Comparison of ENCODE assay signal across 8 cellular contexts in genomic region chr1:56709269-56709880, GRCh38.
DNase-seq lines count a peak whose midpoint lies in the region; ATAC-seq and TF ChIP-seq lines count a peak whose summit lies in the region.

No MANE protein-coding gene starts in this region.

- no peak overlapping the region for H3K4me3 Mint-ChIP-seq in activated CD8-positive, alpha-beta T cell treated with anti-CD3 and anti-CD28 coated beads for 36 hours
- H3K4me3 Mint-ChIP-seq in activated CD8-positive, alpha-beta T cell treated with anti-CD3 and anti-CD28 coated beads, Interleukin-2, amount 10 ng/mL, durations not matched to agents 7 days and 5 days, result no peak overlapping the region
- no peak overlapping the region for H3K4me3 Mint-ChIP-seq in MCF 10A (ENCODE audit: unreplicated experiment)

- H3K27me3 ChIP-seq in kidney epithelial cell (ENCODE audit: control insufficient read depth, insufficient read depth, low read length), result no peaks in the 10 kb centered on the region
- no peaks in the 10 kb centered on the region for H3K27me3 ChIP-seq in upper lobe of right lung

- TF ChIP-seq CTCF in activated CD8-positive, alpha-beta T cell treated with anti-CD3 and anti-CD28 coated beads for 36 hours (IDR thresholded peaks at IDR 0.05), result peak; percentile 66
- TF ChIP-seq CTCF in MCF 10A (IDR thresholded peaks at IDR 0.05; ENCODE audit: unreplicated experiment) (peak; percentile 66), kidney epithelial cell (IDR thresholded peaks at IDR 0.05; ENCODE audit: insufficient read depth, low read length, poor library complexity, severe bottlenecking) (peak; percentile 46), upper lobe of right lung (IDR thresholded peaks at IDR 0.05) (peak; percentile 64)

- intact Hi-C loops in activated CD8-positive, alpha-beta T cell treated with anti-CD3 and anti-CD28 coated beads for 36 hours (cut with micrococcal nuclease), result no loop called here
- intact Hi-C loops in MCF 10A (cut with micrococcal nuclease) (loop anchor here (2.0 to 5.0 kb wide), 2 partner anchors 125 to 1567 kb away; no protein-coding TSS in a partner anchor), upper lobe of right lung (cut with DNase I) (no loop called here)

- BruUV-seq in MCF 10A (replicated peaks; lab: Mats Ljungman, UMichigan), result no TSS peak

- H3K4me3 ChIP-seq in kidney epithelial cell (ENCODE audit: low read depth, low read length), result no peak overlapping the region
- no peak overlapping the region for H3K4me3 ChIP-seq in upper lobe of right lung

- H3K36me3 ChIP-seq in kidney epithelial cell (ENCODE audit: control insufficient read depth, insufficient read depth, low read length) (no peaks in the 10 kb centered on the region), upper lobe of right lung (peaks cover 5% of the 10 kb centered on the region)

- H3K27ac ChIP-seq in upper lobe of right lung, result no peak overlapping the region

- no peaks in the 10 kb centered on the region for H3K4me1 ChIP-seq in upper lobe of right lung

- CTCF ChIA-PET in activated CD8-positive, alpha-beta T cell treated with anti-CD3 and anti-CD28 coated beads for 36 hours (lab: Charles Lee), result interaction anchor here (0.7 to 1.2 kb wide), 7 partner anchors 13 to 1425 kb away, joined by 3 to 6 read pairs (median 3); no protein-coding TSS in a partner anchor
- CTCF ChIA-PET in activated CD8-positive, alpha-beta T cell treated with anti-CD3 and anti-CD28 coated beads, Interleukin-2, amount 10 ng/mL, durations not matched to agents 7 days and 5 days (lab: Charles Lee), result interaction anchor here (0.8 to 1.6 kb wide), 4 partner anchors 23 to 1429 kb away, joined by 3 to 5 read pairs (median 4); no protein-coding TSS in a partner anchor
- CTCF ChIA-PET in MCF 10A (lab: Yijun Ruan, JAX), result interaction anchor here (0.5 to 3.8 kb wide), 31 partner anchors 9 to 1649 kb away, joined by 3 to 24 read pairs (median 4); partner anchors contain the start of gene PLPP3

- H3K9me3 ChIP-seq in upper lobe of right lung, result no peaks in the 10 kb centered on the region

- no peaks in the 10 kb centered on the region for H3K36me3 Mint-ChIP-seq in activated CD8-positive, alpha-beta T cell treated with anti-CD3 and anti-CD28 coated beads for 36 hours (ENCODE audit: low read depth)
- no peaks in the 10 kb centered on the region for H3K36me3 Mint-ChIP-seq in activated CD8-positive, alpha-beta T cell treated with anti-CD3 and anti-CD28 coated beads, Interleukin-2, amount 10 ng/mL, durations not matched to agents 7 days and 5 days (ENCODE audit: low read depth)
- no peaks in the 10 kb centered on the region for H3K36me3 Mint-ChIP-seq in MCF 10A (ENCODE audit: insufficient read depth, unreplicated experiment)

- H3K27ac Mint-ChIP-seq in activated CD8-positive, alpha-beta T cell treated with anti-CD3 and anti-CD28 coated beads for 36 hours, result no peak overlapping the region
- H3K27ac Mint-ChIP-seq in activated CD8-positive, alpha-beta T cell treated with anti-CD3 and anti-CD28 coated beads, Interleukin-2, amount 10 ng/mL, durations not matched to agents 7 days and 5 days, result no peak overlapping the region
- H3K27ac Mint-ChIP-seq in MCF 10A (ENCODE audit: low read depth, unreplicated experiment), result no peak overlapping the region

- peak; percentile 8 for DNase-seq in activated CD8-positive, alpha-beta T cell treated with anti-CD3 and anti-CD28 coated beads for 36 hours
- no peak for DNase-seq in activated CD8-positive, alpha-beta T cell treated with anti-CD3 and anti-CD28 coated beads, Interleukin-2, amount 10 ng/mL, durations not matched to agents 7 days and 5 days
- peak; percentile 67 for DNase-seq in NCI-H526 treated with DMSO at 0.1 percent for 48 hours (lab: John Stamatoyannopoulos, UW)
- peak; percentile 69 for DNase-seq in MCF 10A (ENCODE audit: unreplicated experiment)
- no peak for DNase-seq in kidney epithelial cell (ENCODE audit: low read depth)
- DNase-seq in upper lobe of right lung, result no peak
- no peak for DNase-seq in activated naive CD4-positive, alpha-beta T cell (lab: John Stamatoyannopoulos, UW)

- ATAC-seq in activated CD8-positive, alpha-beta T cell treated with anti-CD3 and anti-CD28 coated beads for 36 hours, result no peak
- ATAC-seq in activated CD8-positive, alpha-beta T cell treated with anti-CD3 and anti-CD28 coated beads, Interleukin-2, amount 10 ng/mL, durations not matched to agents 7 days and 5 days, result no peak
- ATAC-seq in HG02973 (IDR thresholded peaks at IDR 0.05; ENCODE audit: unreplicated experiment) (peak; percentile 62), upper lobe of right lung (peak; percentile 56)

- POLR2A ChIA-PET in activated CD8-positive, alpha-beta T cell treated with anti-CD3 and anti-CD28 coated beads for 36 hours (lab: Charles Lee), result no interaction called here
- POLR2A ChIA-PET in activated CD8-positive, alpha-beta T cell treated with anti-CD3 and anti-CD28 coated beads, Interleukin-2, amount 10 ng/mL, durations not matched to agents 7 days and 5 days (lab: Charles Lee), result no interaction called here
- POLR2A ChIA-PET in MCF 10A (lab: Yijun Ruan, JAX), result interaction anchor here (0.6 to 1.2 kb wide), 4 partner anchors 21 to 488 kb away, joined by 3 to 5 read pairs (median 4); partner anchors contain the start of gene PLPP3

- no peaks in the 10 kb centered on the region for H3K9me3 Mint-ChIP-seq in activated CD8-positive, alpha-beta T cell treated with anti-CD3 and anti-CD28 coated beads for 36 hours
- no peaks in the 10 kb centered on the region for H3K9me3 Mint-ChIP-seq in activated CD8-positive, alpha-beta T cell treated with anti-CD3 and anti-CD28 coated beads, Interleukin-2, amount 10 ng/mL, durations not matched to agents 7 days and 5 days (ENCODE audit: insufficient read depth)
- no peaks in the 10 kb centered on the region for H3K9me3 Mint-ChIP-seq in MCF 10A (ENCODE audit: unreplicated experiment)

- H3K27me3 Mint-ChIP-seq in activated CD8-positive, alpha-beta T cell treated with anti-CD3 and anti-CD28 coated beads for 36 hours, result peaks cover 15% of the 10 kb centered on the region
- peaks cover 7% of the 10 kb centered on the region for H3K27me3 Mint-ChIP-seq in activated CD8-positive, alpha-beta T cell treated with anti-CD3 and anti-CD28 coated beads, Interleukin-2, amount 10 ng/mL, durations not matched to agents 7 days and 5 days (ENCODE audit: low read depth)
- H3K27me3 Mint-ChIP-seq in MCF 10A (ENCODE audit: insufficient read depth, unreplicated experiment), result no peaks in the 10 kb centered on the region

- H3K4me1 Mint-ChIP-seq in activated CD8-positive, alpha-beta T cell treated with anti-CD3 and anti-CD28 coated beads for 36 hours (ENCODE audit: low read depth), result no peaks in the 10 kb centered on the region
- H3K4me1 Mint-ChIP-seq in activated CD8-positive, alpha-beta T cell treated with anti-CD3 and anti-CD28 coated beads, Interleukin-2, amount 10 ng/mL, durations not matched to agents 7 days and 5 days (ENCODE audit: low read depth), result no peaks in the 10 kb centered on the region
- peaks cover 6% of the 10 kb centered on the region for H3K4me1 Mint-ChIP-seq in MCF 10A (ENCODE audit: insufficient read depth, unreplicated experiment)

Comparison
In these comparisons a context has a peak if more than half of its experiments do, and no peak if none do; other contexts are left out.
1. DNase-seq: peak in activated CD8-positive, alpha-beta T cell treated with anti-CD3 and anti-CD28 coated beads for 36 hours (single experiment), NCI-H526 treated with DMSO at 0.1 percent for 48 hours (single experiment) and MCF 10A (single experiment); none in activated CD8-positive, alpha-beta T cell treated with anti-CD3 and anti-CD28 coated beads, Interleukin-2, amount 10 ng/mL, durations not matched to agents 7 days and 5 days (single experiment), kidney epithelial cell (single experiment), upper lobe of right lung (single experiment) and activated naive CD4-positive, alpha-beta T cell (0 of 4).
2. ATAC-seq: peak in HG02973 (single experiment) and upper lobe of right lung (single experiment); none in activated CD8-positive, alpha-beta T cell treated with anti-CD3 and anti-CD28 coated beads for 36 hours (single experiment) and activated CD8-positive, alpha-beta T cell treated with anti-CD3 and anti-CD28 coated beads, Interleukin-2, amount 10 ng/mL, durations not matched to agents 7 days and 5 days (single experiment).
3. Peak in every context shown above with its lines, with median percentiles within 50 percentile points of each other: CTCF ChIP-seq.